ENCODE assay signal across 9 cellular contexts in genomic region chr19:1177322-1178114, GRCh38. TPM values are rescaled to one million over a fixed set of nuclear protein-coding genes. Genes with fewer than 3 reads are reported as not detected.
A peak's percentile ranks its signal among the peaks of the same experiment; 100 is the strongest.
DNase-seq lines count a peak whose midpoint lies in the region; ATAC-seq, FAIRE-seq and TF ChIP-seq lines count a peak whose summit lies in the region.
"Had no signal": no experiment of that assay in that cellular context is flagged by ENCODE, and none has a peak within 500 bp of the region (broad histone marks: within the 10 kb centered on the region; RNA-seq: fewer than 3 reads in every experiment).

No MANE protein-coding gene starts in this region.

- no peak overlapping the region for H3K4me3 ChIP-seq in MM.1S (ENCODE audit: low read length)
- peak overlapping the region; percentile 11 for H3K4me3 ChIP-seq in choroid plexus epithelial cell (ENCODE audit: low read depth, low read length)
- peak overlapping the region in 1 of 2 experiments; percentile 12 for H3K4me3 ChIP-seq in neutrophil (ENCODE audit: low read depth in 1 of 2, low read length in 1 of 2)

- H3K79me2 ChIP-seq in MM.1S (ENCODE audit: low read length) = peaks cover 13% of the 10 kb centered on the region

- TF ChIP-seq CTCF in MM.1S (IDR thresholded peaks at IDR 0.05; ENCODE audit: low read length) (no peak), choroid plexus epithelial cell (conservative IDR thresholded peaks at IDR 0.05; ENCODE audit: low read depth, low read length) (peak; percentile 63), neutrophil (IDR thresholded peaks at IDR 0.05) (no peak)

- H3K4me1 ChIP-seq in MM.1S (ENCODE audit: low read length) (peaks cover 9% of the 10 kb centered on the region), neutrophil (ENCODE audit: control insufficient read depth in 1 of 2, insufficient read depth in 1 of 2, low read depth in 1 of 2, low read length in 1 of 2) (peaks cover 49% of the 10 kb centered on the region in 2 experiments)

- H2AFZ ChIP-seq in MM.1S (ENCODE audit: low read length) = no peak overlapping the region

- DNase-seq in Ammon's horn (ENCODE audit: low spot score) = peak; percentile 56
- DNase-seq in MM.1S = peak; percentile 2
- DNase-seq in choroid plexus epithelial cell (ENCODE audit: low read depth) = peak; percentile 93
- DNase-seq in NCI-H2107 (lab: John Stamatoyannopoulos, UW) = no peak
- no peak for DNase-seq in GM12891 (ENCODE audit: insufficient read length, low spot score)
- DNase-seq in NCI-H128 (lab: John Stamatoyannopoulos, UW; ENCODE audit: unreplicated experiment) = no peak
- DNase-seq: activated CD4-positive, alpha-beta T cell treated with anti-CD3 and anti-CD28 coated beads, Interleukin-2, amount 50 U/mL, for 48 hours had no signal

- H3K9ac ChIP-seq in MM.1S (ENCODE audit: low read length) = no peak overlapping the region

- no peak overlapping the region for H3K27ac ChIP-seq in MM.1S (ENCODE audit: low read length)
- peak overlapping the region; percentile 43 for H3K27ac ChIP-seq in neutrophil

- H4K20me1 ChIP-seq in MM.1S (ENCODE audit: insufficient read depth, low read length) = no peaks in the 10 kb centered on the region

- H3K4me2 ChIP-seq in MM.1S (ENCODE audit: low read depth, low read length) = no peak overlapping the region

- ATAC-seq in HG03521 (IDR thresholded peaks at IDR 0.05; ENCODE audit: unreplicated experiment) = no peak

- H3K36me3 ChIP-seq in MM.1S (replicated peaks; ENCODE audit: insufficient read depth, low read length) (no peaks in the 10 kb centered on the region), neutrophil (no peaks in the 10 kb centered on the region)

- FAIRE-seq in GM12891 (lab: Jason Lieb, UNC) = no peak

- no peaks in the 10 kb centered on the region for H3K9me3 ChIP-seq in MM.1S (replicated peaks; ENCODE audit: insufficient read depth, low read length)
- H3K9me3 ChIP-seq in neutrophil = no peaks in the 10 kb centered on the region

- TF ChIP-seq POLR2A in GM12891 (IDR thresholded peaks at IDR 0.05; ENCODE audit: low read depth, low read length) = no peak

- H3F3A ChIP-seq in MM.1S (ENCODE audit: insufficient read depth, low read length) = 0 out of 2 replicates have a peak, but pooled peaks cover 3% of the 10 kb centered on the region

- no peaks in the 10 kb centered on the region for H3K27me3 ChIP-seq in MM.1S (replicated peaks; ENCODE audit: insufficient read depth, low read length)
- H3K27me3 ChIP-seq in neutrophil = no peaks in the 10 kb centered on the region

- H3K9me2 ChIP-seq in MM.1S (replicated peaks; ENCODE audit: insufficient read depth, low read length) = no peaks in the 10 kb centered on the region

TF ChIP-seq in GM12891, 5 proteins besides CTCF, POLR2A, EP300 and RAD21:
- no peak for TF ChIP-seq POU2F2 (IDR thresholded peaks at IDR 0.05; ENCODE audit: low read depth, low read length)
- no peak for TF ChIP-seq TAF1 (IDR thresholded peaks at IDR 0.05; ENCODE audit: low read depth, low read length)
- TF ChIP-seq POLR2AphosphoS5 (IDR thresholded peaks at IDR 0.05; ENCODE audit: low read depth, low read length) = no peak
- no peak for TF ChIP-seq SPI1 (IDR thresholded peaks at IDR 0.05; ENCODE audit: low read depth, low read length)
- TF ChIP-seq PAX5 (IDR thresholded peaks at IDR 0.05; ENCODE audit: insufficient read depth, low read length, severe bottlenecking) = no peak

RNA-seq across cellular contexts. Expression of gene SBNO2, which starts 3.5 kb away (rescaled TPM):
- polyA plus RNA-seq in GM12891 (2012; ENCODE audit: low read depth, missing spikeins) = 9.2 TPM

RNA-seq across cellular contexts. Expression of gene STK11, which starts 28.1 kb away (rescaled TPM):
- polyA plus RNA-seq in GM12891 (2012; ENCODE audit: low read depth, missing spikeins) = 27.4 TPM

Comparison
In these comparisons a context has a peak if more than half of its experiments do, and no peak if none do; other contexts are left out.
1. DNase-seq: peak in Ammon's horn (single experiment), MM.1S (single experiment) and choroid plexus epithelial cell (single experiment); none in NCI-H2107 (single experiment), GM12891 (single experiment) and NCI-H128 (single experiment).